ENCODE assay signal across 12 cellular contexts in genomic region chr6:1614767-1615650, GRCh38. TPM values are rescaled to one million over a fixed set of nuclear protein-coding genes. Genes with fewer than 3 reads are reported as not detected.
DNase-seq lines count a peak whose midpoint lies in the region; ATAC-seq and TF ChIP-seq lines count a peak whose summit lies in the region.
"Had no signal": no experiment of that assay in that cellular context is flagged by ENCODE, and none has a peak within 500 bp of the region (broad histone marks: within the 10 kb centered on the region; RNA-seq: fewer than 3 reads in every experiment).

No MANE protein-coding gene starts in this region.

- 0 to 1% methylated on average over 92 of the region's 92 CpGs for WGBS in ectodermal cell, 2 experiments
- WGBS in mesenchymal stem cell = 9% methylated on average over 67 of the region's 92 CpGs
- WGBS in tibial nerve, 2 donors = 18 to 25% methylated on average over 26 to 63 of the region's 92 CpGs

- TF ChIP-seq CTCF in tibial nerve (IDR thresholded peaks at IDR 0.05) = no peak

- no peak overlapping the region for H4K8ac ChIP-seq in mesenchymal stem cell (ENCODE audit: low read length)

- H3K9ac ChIP-seq in mesenchymal stem cell (ENCODE audit: low read length) = no peak overlapping the region

- DNase-seq in activated effector memory CD4-positive, alpha-beta T cell treated with anti-CD3 and anti-CD28 coated beads, Interleukin-2, amount 50 U/mL, for 16 hours = peak; percentile 62
- no peak for DNase-seq in activated effector memory CD4-positive, alpha-beta T cell treated with Interleukin-2 at 50 U/mL for 16 hours
- no peak for DNase-seq in mesenchymal stem cell
- DNase-seq in tibial nerve (ENCODE audit: low spot score in 2 of 2) = no peak
- no peak for DNase-seq in cerebellum (ENCODE audit: low spot score)
- DNase-seq: AML-193; effector CD4-positive, alpha-beta T cell had no signal

- H2AK5ac ChIP-seq in mesenchymal stem cell (ENCODE audit: low read length, severe bottlenecking) = no peak overlapping the region

- no peak overlapping the region for H3K18ac ChIP-seq in mesenchymal stem cell (ENCODE audit: low read depth in 1 of 2, low read length in 2 of 2)

- ATAC-seq in GM21447 (IDR thresholded peaks at IDR 0.05; ENCODE audit: unreplicated experiment) = no peak
- no peak for ATAC-seq in GM21390 (IDR thresholded peaks at IDR 0.05; ENCODE audit: unreplicated experiment)
- ATAC-seq: HCT116 had no signal

- H3K4me1 ChIP-seq in ectodermal cell (ENCODE audit: control insufficient read depth, insufficient read depth, low read length) (no peaks in the 10 kb centered on the region), mesenchymal stem cell (ENCODE audit: control insufficient read depth, insufficient read depth, low read depth, low read length) (peaks cover 29% of the 10 kb centered on the region), tibial nerve (peaks cover 0 to 46% (median 6%) of the 10 kb centered on the region in 4 donors)

- H3K36me3 ChIP-seq in ectodermal cell (ENCODE audit: control insufficient read depth, insufficient read depth, low read length) (no peaks in the 10 kb centered on the region), mesenchymal stem cell (ENCODE audit: control insufficient read depth in 1 of 2, insufficient read depth in 2 of 2, low read depth in 1 of 2, low read length in 2 of 2) (peaks cover 0 to 11% of the 10 kb centered on the region in 2 experiments), tibial nerve (peaks cover 0 to 6% (median 0%) of the 10 kb centered on the region in 3 donors)

- no peak overlapping the region for H3K14ac ChIP-seq in mesenchymal stem cell (ENCODE audit: low read length in 2 of 2)

- H2BK120ac ChIP-seq in mesenchymal stem cell (ENCODE audit: low read depth, low read length) = no peak overlapping the region

- H2BK12ac ChIP-seq in mesenchymal stem cell (ENCODE audit: low read length in 2 of 2) = no peak overlapping the region

- H3K4ac ChIP-seq in mesenchymal stem cell (ENCODE audit: low read depth in 1 of 2, low read length in 2 of 2) = no peak overlapping the region

- no peak overlapping the region for H2BK5ac ChIP-seq in mesenchymal stem cell (ENCODE audit: low read depth, low read length, poor library complexity, severe bottlenecking)

- H3K23ac ChIP-seq in mesenchymal stem cell (ENCODE audit: low read length in 2 of 2) = peak overlapping the region in 1 of 2 experiments; percentile 42

- peak overlapping the region; percentile 19 for H3K4me3 ChIP-seq in ectodermal cell (ENCODE audit: insufficient read depth, low read depth, low read length)
- H3K4me3 ChIP-seq in mesenchymal stem cell (ENCODE audit: insufficient read depth in 1 of 2, low read depth in 1 of 2, low read length in 2 of 2) = peak overlapping the region; percentile 24 to 62
- H3K4me3 ChIP-seq in tibial nerve = peak overlapping the region; percentile 39 to 81 (median 56)

- no peak overlapping the region for H2AFZ ChIP-seq in mesenchymal stem cell (ENCODE audit: low read depth, low read length)

- TF ChIP-seq POLR2A in tibial nerve (IDR thresholded peaks at IDR 0.05) = no peak

- H3K9me3 ChIP-seq in ectodermal cell (ENCODE audit: control insufficient read depth, low read length) (no peaks in the 10 kb centered on the region), mesenchymal stem cell (ENCODE audit: control insufficient read depth, low read length) (no peaks in the 10 kb centered on the region), tibial nerve (no peaks in the 10 kb centered on the region)

- H4K91ac ChIP-seq in mesenchymal stem cell (ENCODE audit: low read length) = no peak overlapping the region

- H3K27ac ChIP-seq in ectodermal cell (ENCODE audit: insufficient read depth, low read depth, low read length, poor library complexity, severe bottlenecking) (no peak overlapping the region), mesenchymal stem cell (ENCODE audit: low read length, poor library complexity, severe bottlenecking) (no peak overlapping the region), tibial nerve (peak overlapping the region; percentile 51 to 93 (median 80))

- H2BK15ac ChIP-seq in mesenchymal stem cell (ENCODE audit: low read depth, poor library complexity, severe bottlenecking) = no peak overlapping the region

- H3K4me2 ChIP-seq in mesenchymal stem cell (ENCODE audit: low read length, poor library complexity, severe bottlenecking) = peak overlapping the region; percentile 65

- TF ChIP-seq EP300 in tibial nerve (IDR thresholded peaks at IDR 0.05) = peak in 1 of 2 donors; percentile 5

- H3K79me1 ChIP-seq in mesenchymal stem cell (replicated peaks; ENCODE audit: low read length, poor library complexity, severe bottlenecking) = peaks cover 4% of the 10 kb centered on the region

- H3K27me3 ChIP-seq in ectodermal cell (ENCODE audit: control insufficient read depth, insufficient read depth, low read length, poor library complexity, severe bottlenecking) = peaks cover 99% of the 10 kb centered on the region
- peaks cover 9 to 22% of the 10 kb centered on the region in 2 experiments for H3K27me3 ChIP-seq in mesenchymal stem cell (ENCODE audit: control insufficient read depth in 1 of 2, insufficient read depth in 1 of 2, low read length in 2 of 2)
- peaks cover 0 to 66% of the 10 kb centered on the region in 2 donors for H3K27me3 ChIP-seq in tibial nerve

RNA-seq across cellular contexts. Expression of gene FOXC1, which starts 5.3 kb away (rescaled TPM):
- polyA plus RNA-seq in ectodermal cell (2013, experiment 1 of 4) = 0.52 TPM
- 0.48 TPM for polyA plus RNA-seq in ectodermal cell (2013, experiment 2 of 4)
- polyA plus RNA-seq in ectodermal cell (2013, experiment 3 of 4) = 1.2 TPM
- polyA plus RNA-seq in ectodermal cell (2013, experiment 4 of 4) = 0.89 TPM
- polyA plus RNA-seq in mesenchymal stem cell (2013, experiment 1 of 2) = 0.07 TPM
- 0.08 TPM for polyA plus RNA-seq in mesenchymal stem cell (2013, experiment 2 of 2)
- total RNA-seq in tibial nerve (10 to 100 TPM; 36.0 to 53.7 (median 50.2) TPM), cerebellum (8.9 TPM)
- total RNA-seq: T-helper 2 cell treated with Interferon-gamma antibody and Interleukin-4, amounts not matched to agents 100 ng/mL and 5 ng/mL, for 36 hours had no signal

Comparison
In these comparisons a context has a peak if more than half of its experiments do, and no peak if none do; other contexts are left out.
1. H3K27ac ChIP-seq: peak in tibial nerve (4 of 4); none in ectodermal cell (single experiment) and mesenchymal stem cell (single experiment).
2. Peak in every context shown above with its lines, with median percentiles within 50 percentile points of each other: H3K4me3 ChIP-seq.